In genomic region chr22:41681616-41682015, GRCh38 we compare ENCODE assay signal across 9 cellular contexts. TPM values are rescaled to one million over a fixed set of nuclear protein-coding genes. Genes with fewer than 3 reads are reported as not detected.
DNase-seq lines count a peak whose midpoint lies in the region; ATAC-seq, FAIRE-seq and TF ChIP-seq lines count a peak whose summit lies in the region.
"Had no signal": no experiment of that assay in that cellular context is flagged by ENCODE, and none has a peak within 500 bp of the region (broad histone marks: within the 10 kb centered on the region; RNA-seq: fewer than 3 reads in every experiment).

No MANE protein-coding gene starts in this region.

- peaks cover 23% of the 10 kb centered on the region for H3K36me3 Mint-ChIP-seq in neural progenitor cell

- H3K9me3 Mint-ChIP-seq in neural progenitor cell: no peaks in the 10 kb centered on the region

- H3K4me3 ChIP-seq in GM06990 (replicated peaks; ENCODE audit: low read depth, low read length) (peak overlapping the region; percentile 85), SK-N-MC (peak overlapping the region; percentile 91), epithelial cell of esophagus (ENCODE audit: low read length) (peak overlapping the region; percentile 69), neural progenitor cell (peak overlapping the region; percentile 54)

- H2AFZ ChIP-seq in neural progenitor cell (replicated peaks): no peak overlapping the region

- DNase-seq in GM06990 (ENCODE audit: extremely low read depth, insufficient read length) (no peak), SK-N-MC (ENCODE audit: low read depth, low spot score) (no peak), epithelial cell of esophagus (ENCODE audit: low read depth) (peak; percentile 43), neural progenitor cell (ENCODE audit: low spot score) (no peak), DMS153 (lab: John Stamatoyannopoulos, UW) (no peak), amniotic stem cell (lab: John Stamatoyannopoulos, UW) (no peak), H54 (ENCODE audit: insufficient read length, low spot score) (no peak)

- peak overlapping the region; percentile 83 for H3K4me2 ChIP-seq in neural progenitor cell
- H3K4me2 ChIP-seq: KMS-11 had no signal

- H3F3A ChIP-seq in neural progenitor cell (ENCODE audit: low read depth): peaks cover 12% of the 10 kb centered on the region

- no peaks in the 10 kb centered on the region for H3K9me3 ChIP-seq in SK-N-MC (ENCODE audit: low read depth, low read length)
- H3K9me3 ChIP-seq in neural progenitor cell (ENCODE audit: low read depth): no peaks in the 10 kb centered on the region

- peak overlapping the region; percentile 97 for H3K4me3 Mint-ChIP-seq in neural progenitor cell

- H3K9ac ChIP-seq in SK-N-MC (ENCODE audit: insufficient read length) (peak overlapping the region; percentile 85), neural progenitor cell (peak overlapping the region; percentile 33)
- H3K9ac ChIP-seq: KMS-11 had no signal

- TF ChIP-seq CTCF in GM06990 (IDR thresholded peaks at IDR 0.05; ENCODE audit: insufficient read depth, low read length, poor library complexity, severe bottlenecking) (no peak), epithelial cell of esophagus (IDR thresholded peaks at IDR 0.05; ENCODE audit: insufficient read depth, low read depth, low read length, missing control alignments) (no peak), neural progenitor cell (IDR thresholded peaks at IDR 0.05) (no peak)

- H4K20me1 ChIP-seq in neural progenitor cell (ENCODE audit: low read depth): peaks cover 36% of the 10 kb centered on the region

- H3K27ac ChIP-seq in SK-N-MC: no peak overlapping the region
- H3K27ac ChIP-seq in neural progenitor cell: no peak overlapping the region
- H3K27ac ChIP-seq: KMS-11 had no signal

- H3K4me1 Mint-ChIP-seq in neural progenitor cell: peaks cover 3% of the 10 kb centered on the region

- H3K27ac Mint-ChIP-seq in neural progenitor cell: no peak overlapping the region

- TF ChIP-seq POLR2A in H54 (IDR thresholded peaks at IDR 0.05; ENCODE audit: low read depth, low read length): no peak

- peaks cover 11% of the 10 kb centered on the region for H3K36me3 ChIP-seq in GM06990 (ENCODE audit: control insufficient read depth, insufficient read depth, low read length)
- peaks cover 34% of the 10 kb centered on the region for H3K36me3 ChIP-seq in SK-N-MC (ENCODE audit: insufficient read depth, low read length)
- peaks cover 7% of the 10 kb centered on the region for H3K36me3 ChIP-seq in neural progenitor cell

- H3K79me2 ChIP-seq in neural progenitor cell (ENCODE audit: low read depth): peaks cover 92% of the 10 kb centered on the region

- no peak for ATAC-seq in GM18909 (IDR thresholded peaks at IDR 0.05; ENCODE audit: poor library complexity, unreplicated experiment)

- H3K27me3 ChIP-seq in GM06990 (replicated peaks; ENCODE audit: control insufficient read depth, insufficient read depth, low read length): no peaks in the 10 kb centered on the region
- H3K27me3 ChIP-seq in neural progenitor cell: no peaks in the 10 kb centered on the region

- peaks cover 2% of the 10 kb centered on the region for H3K27me3 Mint-ChIP-seq in neural progenitor cell (ENCODE audit: insufficient read depth, low read depth)

- no peak for FAIRE-seq in H54 (lab: Jason Lieb, UNC)

- no peaks in the 10 kb centered on the region for H3K4me1 ChIP-seq in neural progenitor cell

RNA-seq across cellular contexts. Expression of gene SNU13, which starts 7.1 kb away (rescaled TPM):
- total RNA-seq in neural progenitor cell (ENCODE audit: low replicate concordance): 143 and 171 TPM in 2 replicates

RNA-seq across cellular contexts. Expression of gene MEI1, which starts 17.7 kb away (rescaled TPM):
- 0.25 TPM in 1 of 2 replicates, not detected in the other for total RNA-seq in neural progenitor cell (ENCODE audit: low replicate concordance)
